ENCODE assay signal across 8 cellular contexts in genomic region chr17:43170766-43171681, GRCh38. TPM values are rescaled to one million over a fixed set of nuclear protein-coding genes. Genes with fewer than 3 reads are reported as not detected.
DNase-seq lines count a peak whose midpoint lies in the region; ATAC-seq lines count a peak whose summit lies in the region.

NBR1 (plus strand) TSS chr17:43171214; CDS start chr17:43175800, 4,586 bp downstream.

- intact Hi-C loops in activated CD4-positive, alpha-beta T cell treated with anti-CD3 and anti-CD28 coated beads for 36 hours (cut with DNase I, micrococcal nuclease): loop anchor here (1.0 to 10.0 kb wide), 15 partner anchors 40 to 1030 kb away; partner anchors contain the start of genes BRCA1 (in 2 of the 2), RPL27 (in 2 of the 2), TMEM106A (in 2 of the 2) and AARSD1 (in 1 of the 2)

- H3K4me1 ChIP-seq in BLaER1 treated with 17β-estradiol and CSF1 and Interleukin-3, amounts not matched to agents 10 nM and 100 nM: peaks cover 32 to 56% (median 39%) of the 10 kb centered on the region in 10 experiments

- H3K4me3 ChIP-seq in BLaER1 treated with 17β-estradiol and CSF1 and Interleukin-3, amounts not matched to agents 10 nM and 100 nM: peak within 1 kb of the TSS; percentile 62 to 88 (median 79)

- H3K36me3 ChIP-seq in BLaER1 treated with 17β-estradiol and CSF1 and Interleukin-3, amounts not matched to agents 10 nM and 100 nM: peaks cover 0 to 21% (median 11%) of the 10 kb centered on the region in 11 experiments; a peak in 13 of 22 replicates

- CTCF ChIA-PET in activated CD4-positive, alpha-beta T cell treated with anti-CD3 and anti-CD28 coated beads for 36 hours (lab: Charles Lee): interaction anchor here (0.6 to 1.7 kb wide), 8 partner anchors 29 to 1017 kb away, joined by 3 to 6 read pairs (median 4); partner anchors contain the start of genes BECN1, DHX8 and TMEM106A

- DNase-seq in GM19240 (ENCODE audit: insufficient read length, low spot score) (peak; percentile 76), NCI-H524 (lab: John Stamatoyannopoulos, UW) (peak; percentile 99 to 100), kidney tubule cell (ENCODE audit: low spot score) (peak; percentile 97)
- peak; percentile 97 for DNase-seq in activated CD4-positive, alpha-beta T cell treated with anti-CD3 and anti-CD28 coated beads for 36 hours
- DNase-seq in stimulated activated CD4-positive, alpha-beta T cell treated with anti-CD3 and anti-CD28 coated beads, Interleukin-1b, Interleukin-23, amount 100 ng/mL, for 24 hours (ENCODE audit: low read depth in 4 of 4, low spot score in 1 of 4): peak; percentile 78 to 89 (median 86)

- peaks cover 0 to 34% (median 0%) of the 10 kb centered on the region in 11 experiments; a peak in 3 of 22 replicates for H4K20me1 ChIP-seq in BLaER1 treated with 17β-estradiol and CSF1 and Interleukin-3, amounts not matched to agents 10 nM and 100 nM

- peak; percentile 65 for ATAC-seq in HG03457 (IDR thresholded peaks at IDR 0.05; ENCODE audit: unreplicated experiment)
- peak; percentile 86 for ATAC-seq in activated CD4-positive, alpha-beta T cell treated with anti-CD3 and anti-CD28 coated beads for 36 hours

- peaks cover 30% of the 10 kb centered on the region for H3K4me1 Mint-ChIP-seq in activated CD4-positive, alpha-beta T cell treated with anti-CD3 and anti-CD28 coated beads for 36 hours

- H3K27me3 ChIP-seq in BLaER1 treated with 17β-estradiol and CSF1 and Interleukin-3, amounts not matched to agents 10 nM and 100 nM: no peaks in the 10 kb centered on the region

- peak within 1 kb of the TSS; percentile 81 to 99 (median 96) for H3K27ac ChIP-seq in BLaER1 treated with 17β-estradiol and CSF1 and Interleukin-3, amounts not matched to agents 10 nM and 100 nM
- peak within 1 kb of the TSS; percentile 99 for H3K27ac ChIP-seq in cingulate gyrus (ENCODE audit: low read depth, low read length)

- POLR2A ChIA-PET in activated CD4-positive, alpha-beta T cell treated with anti-CD3 and anti-CD28 coated beads for 36 hours (lab: Charles Lee): interaction anchor here (0.6 to 2.0 kb wide), 8 partner anchors 11 to 243 kb away, joined by 3 to 19 read pairs (median 5); partner anchors contain the start of genes BRCA1 and TMEM106A

- no peak within 1 kb of the TSS for H3K4me3 Mint-ChIP-seq in activated CD4-positive, alpha-beta T cell treated with anti-CD3 and anti-CD28 coated beads for 36 hours

- H3K9me3 Mint-ChIP-seq in activated CD4-positive, alpha-beta T cell treated with anti-CD3 and anti-CD28 coated beads for 36 hours (ENCODE audit: low read depth): no peaks in the 10 kb centered on the region

- no peaks in the 10 kb centered on the region for H3K27me3 Mint-ChIP-seq in activated CD4-positive, alpha-beta T cell treated with anti-CD3 and anti-CD28 coated beads for 36 hours

- H3K9me3 ChIP-seq in BLaER1 treated with 17β-estradiol and CSF1 and Interleukin-3, amounts not matched to agents 10 nM and 100 nM (replicated peaks in 1 of 11): no peaks in the 10 kb centered on the region

- peak within 1 kb of the TSS; percentile 84 to 98 (median 94) for H3K4me2 ChIP-seq in BLaER1 treated with 17β-estradiol and CSF1 and Interleukin-3, amounts not matched to agents 10 nM and 100 nM

- H3K9ac ChIP-seq in BLaER1 treated with 17β-estradiol and CSF1 and Interleukin-3, amounts not matched to agents 10 nM and 100 nM: peak within 1 kb of the TSS; percentile 80 to 96 (median 91)

- H3K36me3 Mint-ChIP-seq in activated CD4-positive, alpha-beta T cell treated with anti-CD3 and anti-CD28 coated beads for 36 hours (ENCODE audit: low read depth): peaks cover 10% of the 10 kb centered on the region

- H3K27ac Mint-ChIP-seq in activated CD4-positive, alpha-beta T cell treated with anti-CD3 and anti-CD28 coated beads for 36 hours: no peak within 1 kb of the TSS

RNA-seq across cellular contexts. Expression of gene NBR1, which starts in this region (rescaled TPM):
- total RNA-seq in activated CD4-positive, alpha-beta T cell treated with anti-CD3 and anti-CD28 coated beads for 36 hours: 10 to 100 TPM; 52.8 to 55.6 TPM

Comparison
In these comparisons a context has a peak if more than half of its experiments do, and no peak if none do; other contexts are left out.
1. Peak in every context shown above with its lines: DNase-seq, ATAC-seq, H3K4me3 ChIP-seq and H3K27ac ChIP-seq.